Comparison of ENCODE assay signal across 1 cellular context in the genomic region with DNA sequence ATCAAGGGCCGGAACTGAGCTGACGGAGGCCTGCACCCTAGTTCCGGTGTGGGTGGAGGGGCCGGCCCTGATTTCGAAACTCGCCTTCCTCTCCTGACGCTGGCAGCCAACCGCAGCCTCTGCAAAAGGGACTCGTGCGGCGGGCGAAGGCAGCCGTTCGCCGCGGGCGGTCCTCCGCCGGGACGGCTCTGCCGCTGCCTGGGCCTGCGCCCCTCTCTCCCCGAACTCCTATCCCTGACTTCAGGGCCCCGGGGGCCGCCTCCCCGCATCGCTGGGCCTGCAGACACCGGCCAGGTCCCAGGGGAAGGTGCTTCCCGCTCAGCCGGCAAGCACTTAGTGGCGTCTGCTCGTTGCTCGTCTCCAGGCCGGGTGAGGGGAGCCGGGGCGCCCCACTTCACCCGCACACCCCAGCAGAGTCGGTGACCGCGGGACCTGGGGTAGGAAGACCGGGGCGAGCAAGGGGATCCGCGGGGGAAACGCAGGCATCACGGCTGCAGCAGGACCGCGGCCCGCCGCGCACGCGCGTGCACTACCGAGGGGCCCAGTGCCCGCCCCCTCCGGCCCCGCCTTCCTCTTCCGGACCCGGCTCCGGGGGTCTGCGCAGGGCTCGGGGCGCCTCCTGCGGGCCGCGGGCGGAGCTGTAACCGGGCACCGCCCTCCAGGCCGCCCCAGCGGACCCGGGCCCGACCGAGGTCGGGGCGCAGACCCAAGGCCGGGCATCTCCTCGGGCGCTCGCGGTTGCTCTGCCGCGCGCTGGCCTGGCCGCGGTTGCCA.
TF ChIP-seq lines count a peak whose summit lies in the region.

No MANE protein-coding gene starts in this region.

TF ChIP-seq in HepG2, 621 proteins besides CTCF, POLR2A, EP300 and RAD21 (continued from another document and continues in another):
- TF ChIP-seq, protein P1, sequence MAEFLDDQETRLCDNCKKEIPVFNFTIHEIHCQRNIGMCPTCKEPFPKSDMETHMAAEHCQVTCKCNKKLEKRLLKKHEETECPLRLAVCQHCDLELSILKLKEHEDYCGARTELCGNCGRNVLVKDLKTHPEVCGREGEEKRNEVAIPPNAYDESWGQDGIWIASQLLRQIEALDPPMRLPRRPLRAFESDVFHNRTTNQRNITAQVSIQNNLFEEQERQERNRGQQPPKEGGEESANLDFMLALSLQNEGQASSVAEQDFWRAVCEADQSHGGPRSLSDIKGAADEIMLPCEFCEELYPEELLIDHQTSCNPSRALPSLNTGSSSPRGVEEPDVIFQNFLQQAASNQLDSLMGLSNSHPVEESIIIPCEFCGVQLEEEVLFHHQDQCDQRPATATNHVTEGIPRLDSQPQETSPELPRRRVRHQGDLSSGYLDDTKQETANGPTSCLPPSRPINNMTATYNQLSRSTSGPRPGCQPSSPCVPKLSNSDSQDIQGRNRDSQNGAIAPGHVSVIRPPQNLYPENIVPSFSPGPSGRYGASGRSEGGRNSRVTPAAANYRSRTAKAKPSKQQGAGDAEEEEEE (CRISPR knock-in tag; IDR thresholded peaks at IDR 0.05; ENCODE audit: borderline replicate concordance): no peak
- TF ChIP-seq, protein P2, sequence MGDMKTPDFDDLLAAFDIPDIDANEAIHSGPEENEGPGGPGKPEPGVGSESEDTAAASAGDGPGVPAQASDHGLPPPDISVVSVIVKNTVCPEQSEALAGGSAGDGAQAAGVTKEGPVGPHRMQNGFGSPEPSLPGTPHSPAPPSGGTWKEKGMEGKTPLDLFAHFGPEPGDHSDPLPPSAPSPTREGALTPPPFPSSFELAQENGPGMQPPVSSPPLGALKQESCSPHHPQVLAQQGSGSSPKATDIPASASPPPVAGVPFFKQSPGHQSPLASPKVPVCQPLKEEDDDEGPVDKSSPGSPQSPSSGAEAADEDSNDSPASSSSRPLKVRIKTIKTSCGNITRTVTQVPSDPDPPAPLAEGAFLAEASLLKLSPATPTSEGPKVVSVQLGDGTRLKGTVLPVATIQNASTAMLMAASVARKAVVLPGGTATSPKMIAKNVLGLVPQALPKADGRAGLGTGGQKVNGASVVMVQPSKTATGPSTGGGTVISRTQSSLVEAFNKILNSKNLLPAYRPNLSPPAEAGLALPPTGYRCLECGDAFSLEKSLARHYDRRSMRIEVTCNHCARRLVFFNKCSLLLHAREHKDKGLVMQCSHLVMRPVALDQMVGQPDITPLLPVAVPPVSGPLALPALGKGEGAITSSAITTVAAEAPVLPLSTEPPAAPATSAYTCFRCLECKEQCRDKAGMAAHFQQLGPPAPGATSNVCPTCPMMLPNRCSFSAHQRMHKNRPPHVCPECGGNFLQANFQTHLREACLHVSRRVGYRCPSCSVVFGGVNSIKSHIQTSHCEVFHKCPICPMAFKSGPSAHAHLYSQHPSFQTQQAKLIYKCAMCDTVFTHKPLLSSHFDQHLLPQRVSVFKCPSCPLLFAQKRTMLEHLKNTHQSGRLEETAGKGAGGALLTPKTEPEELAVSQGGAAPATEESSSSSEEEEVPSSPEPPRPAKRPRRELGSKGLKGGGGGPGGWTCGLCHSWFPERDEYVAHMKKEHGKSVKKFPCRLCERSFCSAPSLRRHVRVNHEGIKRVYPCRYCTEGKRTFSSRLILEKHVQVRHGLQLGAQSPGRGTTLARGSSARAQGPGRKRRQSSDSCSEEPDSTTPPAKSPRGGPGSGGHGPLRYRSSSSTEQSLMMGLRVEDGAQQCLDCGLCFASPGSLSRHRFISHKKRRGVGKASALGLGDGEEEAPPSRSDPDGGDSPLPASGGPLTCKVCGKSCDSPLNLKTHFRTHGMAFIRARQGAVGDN (CRISPR knock-in tag; IDR thresholded peaks at IDR 0.05): peak; percentile 99
- TF ChIP-seq, protein P3, sequence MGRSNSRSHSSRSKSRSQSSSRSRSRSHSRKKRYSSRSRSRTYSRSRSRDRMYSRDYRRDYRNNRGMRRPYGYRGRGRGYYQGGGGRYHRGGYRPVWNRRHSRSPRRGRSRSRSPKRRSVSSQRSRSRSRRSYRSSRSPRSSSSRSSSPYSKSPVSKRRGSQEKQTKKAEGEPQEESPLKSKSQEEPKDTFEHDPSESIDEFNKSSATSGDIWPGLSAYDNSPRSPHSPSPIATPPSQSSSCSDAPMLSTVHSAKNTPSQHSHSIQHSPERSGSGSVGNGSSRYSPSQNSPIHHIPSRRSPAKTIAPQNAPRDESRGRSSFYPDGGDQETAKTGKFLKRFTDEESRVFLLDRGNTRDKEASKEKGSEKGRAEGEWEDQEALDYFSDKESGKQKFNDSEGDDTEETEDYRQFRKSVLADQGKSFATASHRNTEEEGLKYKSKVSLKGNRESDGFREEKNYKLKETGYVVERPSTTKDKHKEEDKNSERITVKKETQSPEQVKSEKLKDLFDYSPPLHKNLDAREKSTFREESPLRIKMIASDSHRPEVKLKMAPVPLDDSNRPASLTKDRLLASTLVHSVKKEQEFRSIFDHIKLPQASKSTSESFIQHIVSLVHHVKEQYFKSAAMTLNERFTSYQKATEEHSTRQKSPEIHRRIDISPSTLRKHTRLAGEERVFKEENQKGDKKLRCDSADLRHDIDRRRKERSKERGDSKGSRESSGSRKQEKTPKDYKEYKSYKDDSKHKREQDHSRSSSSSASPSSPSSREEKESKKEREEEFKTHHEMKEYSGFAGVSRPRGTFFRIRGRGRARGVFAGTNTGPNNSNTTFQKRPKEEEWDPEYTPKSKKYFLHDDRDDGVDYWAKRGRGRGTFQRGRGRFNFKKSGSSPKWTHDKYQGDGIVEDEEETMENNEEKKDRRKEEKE (IDR thresholded peaks at IDR 0.05): no peak
- TF ChIP-seq SCMH1 (CRISPR knock-in tag; IDR thresholded peaks at IDR 0.05; ENCODE audit: borderline replicate concordance): no peak
- TF ChIP-seq, protein P4, sequence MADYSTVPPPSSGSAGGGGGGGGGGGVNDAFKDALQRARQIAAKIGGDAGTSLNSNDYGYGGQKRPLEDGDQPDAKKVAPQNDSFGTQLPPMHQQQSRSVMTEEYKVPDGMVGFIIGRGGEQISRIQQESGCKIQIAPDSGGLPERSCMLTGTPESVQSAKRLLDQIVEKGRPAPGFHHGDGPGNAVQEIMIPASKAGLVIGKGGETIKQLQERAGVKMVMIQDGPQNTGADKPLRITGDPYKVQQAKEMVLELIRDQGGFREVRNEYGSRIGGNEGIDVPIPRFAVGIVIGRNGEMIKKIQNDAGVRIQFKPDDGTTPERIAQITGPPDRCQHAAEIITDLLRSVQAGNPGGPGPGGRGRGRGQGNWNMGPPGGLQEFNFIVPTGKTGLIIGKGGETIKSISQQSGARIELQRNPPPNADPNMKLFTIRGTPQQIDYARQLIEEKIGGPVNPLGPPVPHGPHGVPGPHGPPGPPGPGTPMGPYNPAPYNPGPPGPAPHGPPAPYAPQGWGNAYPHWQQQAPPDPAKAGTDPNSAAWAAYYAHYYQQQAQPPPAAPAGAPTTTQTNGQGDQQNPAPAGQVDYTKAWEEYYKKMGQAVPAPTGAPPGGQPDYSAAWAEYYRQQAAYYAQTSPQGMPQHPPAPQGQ (CRISPR knock-in tag; IDR thresholded peaks at IDR 0.05; ENCODE audit: borderline replicate concordance): 0 out of 2 replicates have a peak, but pooled peaks have one; percentile 71
- no peak for TF ChIP-seq ZNF775 (CRISPR knock-in tag; IDR thresholded peaks at IDR 0.05; ENCODE audit: borderline replicate concordance)
- TF ChIP-seq ZNF274 (CRISPR knock-in tag; IDR thresholded peaks at IDR 0.05): 0 out of 2 replicates have a peak, but pooled peaks have one; percentile 88
- 0 out of 2 replicates have a peak, but pooled peaks have one; percentile 71 for TF ChIP-seq ARID2 (CRISPR knock-in tag; IDR thresholded peaks at IDR 0.05; ENCODE audit: borderline replicate concordance)
- TF ChIP-seq YEATS2 (CRISPR knock-in tag; IDR thresholded peaks at IDR 0.05; ENCODE audit: borderline replicate concordance): peak; percentile 82; the same call in 1 of the 2 replicates
- TF ChIP-seq ZNF616 (CRISPR knock-in tag; IDR thresholded peaks at IDR 0.05; ENCODE audit: low read depth): no peak
- TF ChIP-seq ZNF790 (CRISPR knock-in tag; IDR thresholded peaks at IDR 0.05; ENCODE audit: borderline replicate concordance): peak; percentile 70; the same call in 1 of the 2 replicates
- no peak; a peak in 1 of 4 replicates for TF ChIP-seq REST (IDR thresholded peaks at IDR 0.05; ENCODE audit: borderline replicate concordance in 1 of 2, low read depth in 1 of 2, low read length in 2 of 2)
- TF ChIP-seq IRF1 (CRISPR knock-in tag; IDR thresholded peaks at IDR 0.05; ENCODE audit: low read depth): no peak
- TF ChIP-seq, protein P5, sequence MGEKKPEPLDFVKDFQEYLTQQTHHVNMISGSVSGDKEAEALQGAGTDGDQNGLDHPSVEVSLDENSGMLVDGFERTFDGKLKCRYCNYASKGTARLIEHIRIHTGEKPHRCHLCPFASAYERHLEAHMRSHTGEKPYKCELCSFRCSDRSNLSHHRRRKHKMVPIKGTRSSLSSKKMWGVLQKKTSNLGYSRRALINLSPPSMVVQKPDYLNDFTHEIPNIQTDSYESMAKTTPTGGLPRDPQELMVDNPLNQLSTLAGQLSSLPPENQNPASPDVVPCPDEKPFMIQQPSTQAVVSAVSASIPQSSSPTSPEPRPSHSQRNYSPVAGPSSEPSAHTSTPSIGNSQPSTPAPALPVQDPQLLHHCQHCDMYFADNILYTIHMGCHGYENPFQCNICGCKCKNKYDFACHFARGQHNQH (CRISPR knock-in tag; IDR thresholded peaks at IDR 0.05): peak; percentile 80
- 0 out of 2 replicates have a peak, but pooled peaks have one; percentile 28 for TF ChIP-seq JUN (CRISPR knock-in tag; IDR thresholded peaks at IDR 0.05)
- no peak for TF ChIP-seq SETDB1 (CRISPR knock-in tag; IDR thresholded peaks at IDR 0.05; ENCODE audit: borderline replicate concordance)
- peak; percentile 55; the same call in 1 of the 2 replicates for TF ChIP-seq KMT2B (CRISPR knock-in tag; IDR thresholded peaks at IDR 0.05)
- no peak for TF ChIP-seq HDAC6 (IDR thresholded peaks at IDR 0.05; ENCODE audit: low read depth, low read length)
- TF ChIP-seq ZNF605 (CRISPR knock-in tag; IDR thresholded peaks at IDR 0.05): peak; percentile 57; the same call in 1 of the 2 replicates
- TF ChIP-seq ZNF709 (CRISPR knock-in tag; IDR thresholded peaks at IDR 0.05): peak; percentile 82; the same call in 1 of the 2 replicates
- 0 out of 2 replicates have a peak, but pooled peaks have one; percentile 33 for TF ChIP-seq ZFAT (CRISPR knock-in tag; conservative IDR thresholded peaks at IDR 0.05)
- no peak for TF ChIP-seq SP2 (CRISPR knock-in tag; IDR thresholded peaks at IDR 0.05)
- TF ChIP-seq RFXAP (CRISPR knock-in tag; IDR thresholded peaks at IDR 0.05; ENCODE audit: borderline replicate concordance): peak; percentile 51; the same call in 1 of the 2 replicates
- TF ChIP-seq POLR2G (IDR thresholded peaks at IDR 0.05; ENCODE audit: low read depth, low read length): peak; percentile 94
- TF ChIP-seq PTBP1 (IDR thresholded peaks at IDR 0.05; ENCODE audit: low read depth, low read length, poor library complexity, severe bottlenecking): peak; percentile 46
- TF ChIP-seq AFF4 (CRISPR knock-in tag; IDR thresholded peaks at IDR 0.05): peak; percentile 49; the same call in 1 of the 2 replicates
